20 cellular contexts compared by ENCODE assay signal in the genomic region with DNA sequence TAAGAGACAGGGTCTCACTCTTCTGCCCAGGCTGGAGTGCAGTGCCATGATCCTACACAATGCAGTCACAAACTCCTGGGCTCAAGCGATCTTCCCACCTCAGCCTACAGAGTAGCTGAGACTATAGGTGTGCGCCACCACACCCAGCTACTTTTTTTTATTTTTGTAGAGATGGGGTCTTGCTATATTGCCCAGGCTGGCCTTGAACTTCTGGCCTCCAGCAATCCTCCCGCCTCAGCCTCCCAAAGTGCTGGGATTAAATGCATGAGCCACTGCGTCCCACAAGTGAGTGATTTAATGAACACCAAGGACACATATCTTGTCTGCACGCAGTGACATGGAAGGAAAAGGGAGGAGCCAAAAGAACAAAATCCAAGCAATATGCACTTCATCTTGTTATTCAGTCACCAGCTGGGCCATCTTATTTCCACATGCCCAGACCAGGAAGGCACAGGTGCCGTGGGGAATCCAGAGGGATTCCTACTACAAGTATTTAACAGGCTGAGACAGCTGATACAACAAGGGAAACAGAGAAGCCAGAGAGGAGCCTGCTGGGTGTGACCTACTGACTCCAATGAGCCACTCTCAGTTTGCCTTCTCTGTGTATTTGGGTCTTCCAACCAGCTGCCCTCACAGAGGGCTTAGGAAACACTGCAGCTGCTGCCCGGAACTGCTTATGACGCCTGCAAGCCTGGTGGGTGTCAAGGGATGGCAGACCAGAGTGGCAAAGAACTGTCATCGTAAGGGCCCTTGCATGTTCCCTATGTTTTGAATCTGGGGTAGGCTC. TPM values are rescaled to one million over a fixed set of nuclear protein-coding genes. Genes with fewer than 3 reads are reported as not detected.
DNase-seq lines count a peak whose midpoint lies in the region; ATAC-seq and TF ChIP-seq lines count a peak whose summit lies in the region.
"Had no signal": no experiment of that assay in that cellular context is flagged by ENCODE, and none has a peak within 500 bp of the region (broad histone marks: within the 10 kb centered on the region; RNA-seq: fewer than 3 reads in every experiment).

No MANE protein-coding gene starts in this region.

- H3K27ac ChIP-seq in thyroid gland = no peak overlapping the region
- H3K27ac ChIP-seq: A549, KMS-11 had no signal

- POLR2A ChIA-PET in WTC11 (lab: Charles Lee) = no interaction called here

- H3K27me3 Mint-ChIP-seq in WTC11 (ENCODE audit: low read depth) = no peaks in the 10 kb centered on the region
- H3K27me3 Mint-ChIP-seq in nephron (ENCODE audit: low read depth) = no peaks in the 10 kb centered on the region
- H3K27me3 Mint-ChIP-seq: T-cell had no signal

- no peak overlapping the region for H3K27ac Mint-ChIP-seq in WTC11
- H3K27ac Mint-ChIP-seq in nephron = peak overlapping the region in 2 of 3 experiments; percentile 25 to 78
- H3K27ac Mint-ChIP-seq: HFFc6, T-cell had no signal

- H3K4me3 Mint-ChIP-seq in WTC11 (no peak overlapping the region), nephron (no peak overlapping the region)
- H3K4me3 Mint-ChIP-seq: HFFc6, T-cell had no signal

- H3K4me3 ChIP-seq in thyroid gland (replicated peaks in 1 of 3) = no peak overlapping the region
- H3K4me3 ChIP-seq: A549 had no signal

- H3K4me1 Mint-ChIP-seq in WTC11 = peaks cover 9% of the 10 kb centered on the region
- peaks cover 23% of the 10 kb centered on the region for H3K4me1 Mint-ChIP-seq in nephron

- H3K9me3 ChIP-seq in thyroid gland = no peaks in the 10 kb centered on the region
- H3K9me3 ChIP-seq: A549, BE2C had no signal

- peaks cover 59% of the 10 kb centered on the region for H3K36me3 Mint-ChIP-seq in WTC11
- H3K36me3 Mint-ChIP-seq in nephron (ENCODE audit: low read depth) = peaks cover 51% of the 10 kb centered on the region

- H3K9me3 Mint-ChIP-seq in WTC11 = 0 out of 2 replicates have a peak, but pooled peaks cover 3% of the 10 kb centered on the region
- no peaks in the 10 kb centered on the region for H3K9me3 Mint-ChIP-seq in nephron
- H3K9me3 Mint-ChIP-seq: HFFc6, T-cell had no signal

- H3K36me3 ChIP-seq in thyroid gland = peaks cover 26 to 40% of the 10 kb centered on the region in 2 donors

- 94 to 98% methylated on average over 9 of the region's 9 CpGs for WGBS in thyroid gland, 2 donors

- no peak for TF ChIP-seq POLR2A in thyroid gland (IDR thresholded peaks at IDR 0.05)

- DNase-seq in D341Med (ENCODE audit: low spot score) (peak; percentile 38), NCI-H146 (lab: John Stamatoyannopoulos, UW) (peak; percentile 31), WTC11 (ENCODE audit: low spot score) (no peak), cardiac septum (ENCODE audit: low spot score) (no peak), thyroid gland (no peak), NOMO-1 (lab: John Stamatoyannopoulos, UW; ENCODE audit: unreplicated experiment in 2 of 2) (no peak), NCI-H187 (lab: John Stamatoyannopoulos, UW) (no peak)
- DNase-seq: BE2C, DMS79, HFFc6, NCI-H1105, NCI-H1694, NCI-H2081 treated with DMSO at 0.1 percent for 48 hours, NCI-H446 treated with DMSO at 0.1 percent for 48 hours, NCI-H69, RPMI8226, T-cell had no signal

- ATAC-seq in WTC11 = no peak
- ATAC-seq: A549, T-cell had no signal

- no peaks in the 10 kb centered on the region for H3K27me3 ChIP-seq in thyroid gland
- H3K27me3 ChIP-seq: BE2C had no signal

- CTCF ChIA-PET in WTC11 (lab: Charles Lee) = interaction anchor here (1.0 kb wide), 1 partner anchor 119 kb away, joined by 3 read pairs; no protein-coding TSS in a partner anchor

- intact Hi-C loops in cardiac septum (cut with DNase I) (no loop called here), thyroid gland (cut with DNase I) (no loop called here)

- H3K4me1 ChIP-seq in thyroid gland = peaks cover 8 to 15% of the 10 kb centered on the region in 2 donors
- H3K4me1 ChIP-seq: BE2C had no signal

- TF ChIP-seq CTCF in WTC11 (IDR thresholded peaks at IDR 0.05) (no peak), nephron (IDR thresholded peaks at IDR 0.05; ENCODE audit: unreplicated experiment in 3 of 3) (no peak), thyroid gland (IDR thresholded peaks at IDR 0.05) (no peak)

TF ChIP-seq in WTC11, 78 proteins besides CTCF, POLR2A, EP300 and RAD21:
- TF ChIP-seq, protein P1, sequence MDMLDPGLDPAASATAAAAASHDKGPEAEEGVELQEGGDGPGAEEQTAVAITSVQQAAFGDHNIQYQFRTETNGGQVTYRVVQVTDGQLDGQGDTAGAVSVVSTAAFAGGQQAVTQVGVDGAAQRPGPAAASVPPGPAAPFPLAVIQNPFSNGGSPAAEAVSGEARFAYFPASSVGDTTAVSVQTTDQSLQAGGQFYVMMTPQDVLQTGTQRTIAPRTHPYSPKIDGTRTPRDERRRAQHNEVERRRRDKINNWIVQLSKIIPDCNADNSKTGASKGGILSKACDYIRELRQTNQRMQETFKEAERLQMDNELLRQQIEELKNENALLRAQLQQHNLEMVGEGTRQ (CRISPR knock-in tag; IDR thresholded peaks at IDR 0.05) = no peak
- TF ChIP-seq, protein P2, sequence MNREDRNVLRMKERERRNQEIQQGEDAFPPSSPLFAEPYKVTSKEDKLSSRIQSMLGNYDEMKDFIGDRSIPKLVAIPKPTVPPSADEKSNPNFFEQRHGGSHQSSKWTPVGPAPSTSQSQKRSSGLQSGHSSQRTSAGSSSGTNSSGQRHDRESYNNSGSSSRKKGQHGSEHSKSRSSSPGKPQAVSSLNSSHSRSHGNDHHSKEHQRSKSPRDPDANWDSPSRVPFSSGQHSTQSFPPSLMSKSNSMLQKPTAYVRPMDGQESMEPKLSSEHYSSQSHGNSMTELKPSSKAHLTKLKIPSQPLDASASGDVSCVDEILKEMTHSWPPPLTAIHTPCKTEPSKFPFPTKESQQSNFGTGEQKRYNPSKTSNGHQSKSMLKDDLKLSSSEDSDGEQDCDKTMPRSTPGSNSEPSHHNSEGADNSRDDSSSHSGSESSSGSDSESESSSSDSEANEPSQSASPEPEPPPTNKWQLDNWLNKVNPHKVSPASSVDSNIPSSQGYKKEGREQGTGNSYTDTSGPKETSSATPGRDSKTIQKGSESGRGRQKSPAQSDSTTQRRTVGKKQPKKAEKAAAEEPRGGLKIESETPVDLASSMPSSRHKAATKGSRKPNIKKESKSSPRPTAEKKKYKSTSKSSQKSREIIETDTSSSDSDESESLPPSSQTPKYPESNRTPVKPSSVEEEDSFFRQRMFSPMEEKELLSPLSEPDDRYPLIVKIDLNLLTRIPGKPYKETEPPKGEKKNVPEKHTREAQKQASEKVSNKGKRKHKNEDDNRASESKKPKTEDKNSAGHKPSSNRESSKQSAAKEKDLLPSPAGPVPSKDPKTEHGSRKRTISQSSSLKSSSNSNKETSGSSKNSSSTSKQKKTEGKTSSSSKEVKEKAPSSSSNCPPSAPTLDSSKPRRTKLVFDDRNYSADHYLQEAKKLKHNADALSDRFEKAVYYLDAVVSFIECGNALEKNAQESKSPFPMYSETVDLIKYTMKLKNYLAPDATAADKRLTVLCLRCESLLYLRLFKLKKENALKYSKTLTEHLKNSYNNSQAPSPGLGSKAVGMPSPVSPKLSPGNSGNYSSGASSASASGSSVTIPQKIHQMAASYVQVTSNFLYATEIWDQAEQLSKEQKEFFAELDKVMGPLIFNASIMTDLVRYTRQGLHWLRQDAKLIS (CRISPR knock-in tag; IDR thresholded peaks at IDR 0.05; ENCODE audit: borderline replicate concordance) = no peak
- TF ChIP-seq CREB1 (CRISPR knock-in tag; IDR thresholded peaks at IDR 0.05) = no peak
- peak; percentile 93 for TF ChIP-seq ZNF121 (CRISPR knock-in tag; IDR thresholded peaks at IDR 0.05)

RNA-seq across cellular contexts. Expression of a gene that starts 17.0 kb away (rescaled TPM):
- total RNA-seq in WTC11 (2021) (96.8 to 102 TPM (median 98.0 TPM) in 3 replicates), cardiac septum (39.2 TPM), thyroid gland (10 to 100 TPM; 41.3 to 47.2 (median 43.8) TPM)

RNA-seq across cellular contexts. Expression of a gene that starts 21.0 kb away (rescaled TPM):
- 121 to 122 TPM (median 121 TPM) in 3 replicates for total RNA-seq in WTC11 (2021)
- total RNA-seq in cardiac septum = 33.6 TPM
- total RNA-seq in thyroid gland = 100 to 1,000 TPM in 2 of 4 donors, 10 to 100 TPM in 2; 41.4 to 104 (median 80.8) TPM

RNA-seq across cellular contexts. Expression of a gene that starts 34.7 kb away (rescaled TPM):
- total RNA-seq in WTC11 (2021) = 32.1 to 36.3 TPM (median 32.7 TPM) in 3 replicates
- 12.4 TPM for total RNA-seq in cardiac septum
- total RNA-seq in thyroid gland = 10 to 100 TPM; 33.6 to 56.9 (median 45.0) TPM

RNA-seq across cellular contexts. Expression of a gene that starts 45.1 kb away (rescaled TPM):
- total RNA-seq in WTC11 (2021) = 6.1 to 8.6 TPM (median 7.6 TPM) in 3 replicates
- 0.51 TPM for total RNA-seq in cardiac septum
- total RNA-seq in thyroid gland = 10 to 100 TPM; 11.9 to 19.2 (median 14.5) TPM

Comparison
In these comparisons a context has a peak if more than half of its experiments do, and no peak if none do; other contexts are left out.
1. DNase-seq: peak in D341Med (single experiment) and NCI-H146 (single experiment); none in WTC11 (single experiment), cardiac septum (single experiment), thyroid gland (0 of 2), NOMO-1 (0 of 2) and NCI-H187 (0 of 2).